ENCODE assay signal across 26 cellular contexts in the genomic region with DNA sequence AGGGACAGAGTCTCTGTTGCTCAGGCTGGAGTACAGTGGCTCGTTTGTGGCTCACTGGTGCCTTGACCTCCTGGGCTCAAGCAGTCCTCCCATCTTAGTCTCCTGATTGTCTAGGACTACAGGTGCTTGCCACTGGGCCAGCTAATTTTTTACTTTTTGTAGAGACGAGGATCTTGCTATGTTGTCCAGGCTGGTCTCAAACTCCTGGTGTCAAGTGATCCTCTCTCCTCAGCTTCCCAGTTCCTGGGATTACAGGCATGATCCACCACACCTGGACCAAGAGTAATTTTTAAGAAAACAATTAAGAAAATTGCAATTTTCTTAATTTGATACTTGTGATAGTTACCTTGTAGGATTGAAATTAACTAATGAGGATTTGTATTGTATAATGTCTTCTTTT.
"Had no signal": no experiment of that assay in that cellular context is flagged by ENCODE, and none has a peak within 500 bp of the region (broad histone marks: within the 10 kb centered on the region; RNA-seq: fewer than 3 reads in every experiment).

No MANE protein-coding gene starts in this region.

- H3K9me3 ChIP-seq: MG63, SJCRH30, SK-N-SH had no signal

- H3K4me3 Mint-ChIP-seq: activated T-cell treated with anti-CD3 and anti-CD28 coated beads, Interleukin-2, amount 50 U/mL, for 4 hours had no signal

- H3K4me1 ChIP-seq: SJCRH30 had no signal

- H3K9me3 Mint-ChIP-seq: activated naive CD4-positive, alpha-beta T cell treated with anti-CD3 and anti-CD28 coated beads, Interleukin-2, amount 50 U/mL, for 72 hours; activated T-cell treated with anti-CD3 and anti-CD28 coated beads, Interleukin-2, amount 50 U/mL, for 4 hours had no signal

- ATAC-seq: activated CD4-positive, CD25-positive, alpha-beta regulatory T cell treated with anti-CD3 and anti-CD28 coated beads, Interleukin-2, amount 50 U/mL, for 24 hours; activated naive CD4-positive, alpha-beta T cell treated with anti-CD3 and anti-CD28 coated beads, Interleukin-2, amount 50 U/mL, for 72 hours; activated T-cell treated with anti-CD3 and anti-CD28 coated beads, Interleukin-2, amount 50 U/mL, for 4 hours; Right ventricle myocardium inferior had no signal

- DNase-seq: activated CD4-positive, alpha-beta T cell treated with anti-CD3 and anti-CD28 coated beads for 48 hours; activated CD4-positive, alpha-beta T cell treated with anti-CD3 and anti-CD28 coated beads, Interleukin-2, amount 50 U/mL, for 4 hours; activated CD8-positive, alpha-beta memory T cell treated with anti-CD3 and anti-CD28 coated beads for 24 hours; activated effector memory CD4-positive, alpha-beta T cell treated with anti-CD3 and anti-CD28 coated beads, Interleukin-2, amount 50 U/mL, for 16 hours; activated naive CD4-positive, alpha-beta T cell treated with Interleukin-2 at 50 U/mL for 16 hours; activated T-cell treated with anti-CD3 and anti-CD28 coated beads, Interleukin-2, amount 50 U/mL, for 4 hours; aorta; central memory CD4-positive, alpha-beta T cell; MG63; MV-4-11; NCI-H1092 treated with DMSO at 0.1 percent for 48 hours; NCI-H1417 treated with DMSO at 0.1 percent for 48 hours; NCI-H1694; NCI-H2029; NCI-H2107; NCI-H2171 treated with DMSO at 0.1 percent for 48 hours; NCI-H226; NCI-H526; NCI-H774; SJCRH30; SK-N-SH; T-helper 1 cell had no signal

- H3K4me3 ChIP-seq: MG63, SJCRH30 had no signal

- FAIRE-seq: bronchial epithelial cell had no signal

- H3K27ac ChIP-seq: SJCRH30 had no signal

- H3K9ac ChIP-seq: SK-N-SH had no signal

- H3K4me2 ChIP-seq: SK-N-SH had no signal

- H3K27me3 ChIP-seq: MG63, SJCRH30 had no signal
